Comparison of ENCODE assay signal across 14 cellular contexts in genomic region chr16:57976331-57976796, GRCh38. TPM values are rescaled to one million over a fixed set of nuclear protein-coding genes. Genes with fewer than 3 reads are reported as not detected.
DNase-seq lines count a peak whose midpoint lies in the region; ATAC-seq and TF ChIP-seq lines count a peak whose summit lies in the region.
"Had no signal": no experiment of that assay in that cellular context is flagged by ENCODE, and none has a peak within 500 bp of the region (broad histone marks: within the 10 kb centered on the region; RNA-seq: fewer than 3 reads in every experiment).

No MANE protein-coding gene starts in this region.

- POLR2A ChIA-PET in activated CD4-positive, alpha-beta T cell treated with anti-CD3 and anti-CD28 coated beads, Interleukin-2, amount 10 ng/mL, durations not matched to agents 7 days and 5 days (lab: Charles Lee) = no interaction called here

- no peak overlapping the region for H3K27ac ChIP-seq in body of pancreas
- H3K27ac ChIP-seq: KMS-11 had no signal

- no peaks in the 10 kb centered on the region for H3K27me3 ChIP-seq in body of pancreas

- H3K27ac Mint-ChIP-seq in activated CD4-positive, alpha-beta T cell treated with anti-CD3 and anti-CD28 coated beads, Interleukin-2, amount 10 ng/mL, durations not matched to agents 7 days and 5 days = no peak overlapping the region
- H3K27ac Mint-ChIP-seq: stimulated activated naive CD8-positive, alpha-beta T cell treated with anti-CD3 and anti-CD28 coated beads, Interleukin-15, Interleukin-2, amounts not matched to agents 100 ng/mL and 50 ng/mL, for 24 hours had no signal

- WGBS in body of pancreas, 2 donors = 60 to 70% methylated on average over 2 of the region's 2 CpGs

- no peaks in the 10 kb centered on the region for H3K36me3 ChIP-seq in body of pancreas (replicated peaks in 1 of 2; ENCODE audit: insufficient read depth in 1 of 2, low read depth in 2 of 2)

- H3K27me3 Mint-ChIP-seq in activated CD4-positive, alpha-beta T cell treated with anti-CD3 and anti-CD28 coated beads, Interleukin-2, amount 10 ng/mL, durations not matched to agents 7 days and 5 days = no peaks in the 10 kb centered on the region
- H3K27me3 Mint-ChIP-seq: stimulated activated naive CD8-positive, alpha-beta T cell treated with anti-CD3 and anti-CD28 coated beads, Interleukin-15, Interleukin-2, amounts not matched to agents 100 ng/mL and 50 ng/mL, for 24 hours had no signal

- no peak for TF ChIP-seq POLR2A in body of pancreas (IDR thresholded peaks at IDR 0.05)

- no peak for TF ChIP-seq CTCF in body of pancreas (IDR thresholded peaks at IDR 0.05)

- no peaks in the 10 kb centered on the region for H3K9me3 Mint-ChIP-seq in activated CD4-positive, alpha-beta T cell treated with anti-CD3 and anti-CD28 coated beads, Interleukin-2, amount 10 ng/mL, durations not matched to agents 7 days and 5 days
- H3K9me3 Mint-ChIP-seq: stimulated activated naive CD8-positive, alpha-beta T cell treated with anti-CD3 and anti-CD28 coated beads, Interleukin-15, Interleukin-2, amounts not matched to agents 100 ng/mL and 50 ng/mL, for 24 hours had no signal

- H3K4me1 ChIP-seq in body of pancreas = no peaks in the 10 kb centered on the region

- H3K4me3 ChIP-seq in body of pancreas = no peak overlapping the region

- DNase-seq in NCI-H226 (peak; percentile 64), body of pancreas (no peak), left ventricle myocardium superior (peak; percentile 44), retina (peak; percentile 36), DMS153 treated with DMSO at 0.1 percent for 48 hours (lab: John Stamatoyannopoulos, UW; ENCODE audit: unreplicated experiment) (no peak), activated gamma-delta T cell treated with Interleukin-2 at 50 U/mL for 16 hours (no peak), HuH-7 (ENCODE audit: low spot score) (no peak)
- DNase-seq in activated CD4-positive, alpha-beta T cell treated with anti-CD3 and anti-CD28 coated beads, Interleukin-2, amount 10 ng/mL, durations not matched to agents 7 days and 5 days = no peak
- DNase-seq: kidney glomerular epithelial cell; stimulated activated CD4-positive, alpha-beta T cell treated with anti-CD3 and anti-CD28 coated beads, Interleukin-2, amount 100 ng/mL, for 48 hours had no signal

- no peaks in the 10 kb centered on the region for H3K36me3 Mint-ChIP-seq in activated CD4-positive, alpha-beta T cell treated with anti-CD3 and anti-CD28 coated beads, Interleukin-2, amount 10 ng/mL, durations not matched to agents 7 days and 5 days (ENCODE audit: low read depth)

- H3K4me1 Mint-ChIP-seq in activated CD4-positive, alpha-beta T cell treated with anti-CD3 and anti-CD28 coated beads, Interleukin-2, amount 10 ng/mL, durations not matched to agents 7 days and 5 days = peaks cover 6% of the 10 kb centered on the region

- no peak overlapping the region for H3K4me3 Mint-ChIP-seq in activated CD4-positive, alpha-beta T cell treated with anti-CD3 and anti-CD28 coated beads, Interleukin-2, amount 10 ng/mL, durations not matched to agents 7 days and 5 days
- H3K4me3 Mint-ChIP-seq: stimulated activated naive CD8-positive, alpha-beta T cell treated with anti-CD3 and anti-CD28 coated beads, Interleukin-15, Interleukin-2, amounts not matched to agents 100 ng/mL and 50 ng/mL, for 24 hours had no signal

- CTCF ChIA-PET in activated CD4-positive, alpha-beta T cell treated with anti-CD3 and anti-CD28 coated beads, Interleukin-2, amount 10 ng/mL, durations not matched to agents 7 days and 5 days (lab: Charles Lee) = no interaction called here

- H3K9me3 ChIP-seq in body of pancreas = no peaks in the 10 kb centered on the region

- ATAC-seq in body of pancreas (peak; percentile 65), left ventricle myocardium superior (peak; percentile 94)

- intact Hi-C loops in body of pancreas (cut with DNase I) = no loop called here
- intact Hi-C loops in left ventricle myocardium superior (cut with micrococcal nuclease) = no loop called here

RNA-seq across cellular contexts. Expression of gene CNGB1, which starts 5.4 kb away (rescaled TPM):
- not detected for total RNA-seq in body of pancreas
- not detected for total RNA-seq in left ventricle myocardium superior
- not detected for total RNA-seq in activated CD4-positive, alpha-beta T cell treated with anti-CD3 and anti-CD28 coated beads, Interleukin-2, amount 10 ng/mL, durations not matched to agents 7 days and 5 days
- total RNA-seq: H1, OCI-LY7 had no signal

RNA-seq across cellular contexts. Expression of gene ZNF319, which starts 24.1 kb away (rescaled TPM):
- 1 to 10 TPM; 3.3 to 4.7 TPM for total RNA-seq in body of pancreas
- total RNA-seq in left ventricle myocardium superior = 9.2 TPM
- 10 to 100 TPM; 19.8 to 20.8 TPM for total RNA-seq in activated CD4-positive, alpha-beta T cell treated with anti-CD3 and anti-CD28 coated beads, Interleukin-2, amount 10 ng/mL, durations not matched to agents 7 days and 5 days

RNA-seq across cellular contexts. Expression of gene USB1, which starts 24.8 kb away (rescaled TPM):
- 10 to 100 TPM; 22.4 to 46.7 TPM for total RNA-seq in body of pancreas
- 28.3 TPM for total RNA-seq in left ventricle myocardium superior
- total RNA-seq in activated CD4-positive, alpha-beta T cell treated with anti-CD3 and anti-CD28 coated beads, Interleukin-2, amount 10 ng/mL, durations not matched to agents 7 days and 5 days = 10 to 100 TPM; 52.0 to 58.0 TPM

RNA-seq across cellular contexts. Expression of gene MMP15, which starts 49.2 kb away (rescaled TPM):
- total RNA-seq in body of pancreas = 10 to 100 TPM; 22.3 to 35.3 TPM
- 62.2 TPM for total RNA-seq in left ventricle myocardium superior
- under 1 TPM; 0.20 to 0.27 TPM for total RNA-seq in activated CD4-positive, alpha-beta T cell treated with anti-CD3 and anti-CD28 coated beads, Interleukin-2, amount 10 ng/mL, durations not matched to agents 7 days and 5 days

Comparison
In these comparisons a context has a peak if more than half of its experiments do, and no peak if none do; other contexts are left out.
1. DNase-seq: peak in NCI-H226 (single experiment), left ventricle myocardium superior (single experiment) and retina (single experiment); none in body of pancreas (0 of 4), DMS153 treated with DMSO at 0.1 percent for 48 hours (single experiment), activated gamma-delta T cell treated with Interleukin-2 at 50 U/mL for 16 hours (single experiment), HuH-7 (single experiment) and activated CD4-positive, alpha-beta T cell treated with anti-CD3 and anti-CD28 coated beads, Interleukin-2, amount 10 ng/mL, durations not matched to agents 7 days and 5 days (single experiment).